8 cellular contexts compared by ENCODE assay signal in the genomic region with DNA sequence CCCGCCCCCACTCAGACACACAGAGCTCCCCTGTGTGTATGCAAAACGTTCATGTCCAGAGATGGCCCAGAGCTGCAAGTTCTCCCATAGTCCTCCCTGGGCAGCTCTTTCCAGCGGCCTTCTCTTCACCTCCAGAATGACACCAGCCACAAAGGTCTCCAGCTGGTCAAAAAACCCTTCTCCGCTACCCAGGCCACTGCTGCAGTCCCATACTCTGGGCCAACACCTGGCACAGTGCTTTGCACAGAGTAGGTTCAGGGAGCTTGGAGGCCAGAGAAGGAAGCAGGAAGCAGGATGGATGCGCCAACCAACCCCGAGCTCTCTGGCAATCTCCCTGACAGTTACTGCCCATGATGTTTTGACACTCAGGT. TPM values are rescaled to one million over a fixed set of nuclear protein-coding genes. Genes with fewer than 3 reads are reported as not detected.
A peak's percentile ranks its signal among the peaks of the same experiment; 100 is the strongest.
DNase-seq lines count a peak whose midpoint lies in the region; ATAC-seq and TF ChIP-seq lines count a peak whose summit lies in the region.

No MANE protein-coding gene starts in this region.

- H2BK12ac ChIP-seq in neuronal stem cell (ENCODE audit: low read length): no peak overlapping the region

- H3K27me3 ChIP-seq in CD4-positive, alpha-beta memory T cell (ENCODE audit: insufficient read depth, low read length): no peaks in the 10 kb centered on the region
- no peaks in the 10 kb centered on the region for H3K27me3 ChIP-seq in Karpas-422 (ENCODE audit: low read length)
- H3K27me3 ChIP-seq in dorsolateral prefrontal cortex: no peaks in the 10 kb centered on the region
- no peaks in the 10 kb centered on the region for H3K27me3 ChIP-seq in neuronal stem cell (ENCODE audit: control insufficient read depth in 3 of 3, insufficient read depth in 3 of 3, low read depth in 1 of 3, low read length in 3 of 3)

- H3K4me3 Mint-ChIP-seq in CD4-positive, alpha-beta memory T cell: peak overlapping the region; percentile 68 to 92 (median 84)

- H3K36me3 Mint-ChIP-seq in CD4-positive, alpha-beta memory T cell: peaks cover 3 to 20% of the 10 kb centered on the region in 2 donors

- H2AK5ac ChIP-seq in neuronal stem cell (ENCODE audit: low read depth, low read length): no peak overlapping the region

- no peak overlapping the region for H3K4ac ChIP-seq in neuronal stem cell (ENCODE audit: low read length)

- no peak for DNase-seq in CD4-positive, alpha-beta memory T cell
- DNase-seq in Karpas-422 (no peak), dorsolateral prefrontal cortex (no peak), neuronal stem cell (ENCODE audit: low spot score) (no peak), DMS153 (lab: John Stamatoyannopoulos, UW) (no peak)
- no peak for DNase-seq in activated effector memory CD4-positive, alpha-beta T cell treated with Interleukin-2 at 50 U/mL for 16 hours

- no peaks in the 10 kb centered on the region for H3K9me3 ChIP-seq in CD4-positive, alpha-beta memory T cell (ENCODE audit: control insufficient read depth in 1 of 2, low read length in 2 of 2)
- H3K9me3 ChIP-seq in Karpas-422 (ENCODE audit: low read length) (no peaks in the 10 kb centered on the region), neuronal stem cell (replicated peaks in 1 of 2; ENCODE audit: control insufficient read depth in 2 of 2, insufficient read depth in 1 of 2, low read depth in 1 of 2, low read length in 2 of 2) (no peaks in the 10 kb centered on the region)

- peak overlapping the region; percentile 5 to 97 (median 91) for H3K27ac Mint-ChIP-seq in CD4-positive, alpha-beta memory T cell

- peaks cover 32% of the 10 kb centered on the region for H3K4me1 ChIP-seq in CD4-positive, alpha-beta memory T cell (ENCODE audit: insufficient read depth, low read length)
- H3K4me1 ChIP-seq in Karpas-422 (ENCODE audit: low read length): peaks cover 46% of the 10 kb centered on the region
- peaks cover 13 to 29% of the 10 kb centered on the region in 2 donors for H3K4me1 ChIP-seq in neuronal stem cell (ENCODE audit: control insufficient read depth in 2 of 2, insufficient read depth in 1 of 2, low read depth in 1 of 2, low read length in 2 of 2)

- peak overlapping the region; percentile 92 for H3K4me2 ChIP-seq in Karpas-422 (ENCODE audit: low read depth, low read length, poor library complexity, severe bottlenecking)
- no peak overlapping the region for H3K4me2 ChIP-seq in neuronal stem cell (ENCODE audit: insufficient read depth, low read length, poor library complexity, severe bottlenecking)

- H4K20me1 ChIP-seq in Karpas-422 (ENCODE audit: insufficient read depth, low read depth, low read length): no peaks in the 10 kb centered on the region

- H3K79me1 ChIP-seq in neuronal stem cell (ENCODE audit: low read depth, low read length): no peaks in the 10 kb centered on the region

- peak overlapping the region; percentile 81 for H3K27ac ChIP-seq in CD4-positive, alpha-beta memory T cell (ENCODE audit: low read depth, low read length)
- H3K27ac ChIP-seq in Karpas-422 (ENCODE audit: low read length): peak overlapping the region; percentile 94
- peak overlapping the region in 48 of 59 donors; percentile 8 to 96 (median 86) for H3K27ac ChIP-seq in dorsolateral prefrontal cortex
- no peak overlapping the region for H3K27ac ChIP-seq in neuronal stem cell (replicated peaks; ENCODE audit: low read length)

- H3K9me3 Mint-ChIP-seq in CD4-positive, alpha-beta memory T cell: peaks cover 0 to 4% (median 0%) of the 10 kb centered on the region in 8 donors

- peaks cover 36% of the 10 kb centered on the region for H3K79me2 ChIP-seq in Karpas-422 (ENCODE audit: low read length)

- H3K14ac ChIP-seq in neuronal stem cell (ENCODE audit: low read length): no peak overlapping the region

- H2BK120ac ChIP-seq in neuronal stem cell (ENCODE audit: low read depth, low read length): no peak overlapping the region

- H3K27me3 Mint-ChIP-seq in CD4-positive, alpha-beta memory T cell: no peaks in the 10 kb centered on the region

- POLR2A ChIA-PET in CD4-positive, alpha-beta memory T cell (lab: Charles Lee; ENCODE audit: partially characterized antibody): interaction anchor here (0.7 to 13.6 kb wide), 10 partner anchors 9 to 112 kb away, joined by 3 to 286 read pairs (median 7); a partner anchor contains a TSS

- H3K9ac ChIP-seq in Karpas-422 (ENCODE audit: low read length): peak overlapping the region; percentile 96
- H3K9ac ChIP-seq in neuronal stem cell (ENCODE audit: low read depth, low read length, poor library complexity): no peak overlapping the region

- CTCF ChIA-PET in CD4-positive, alpha-beta memory T cell (lab: Charles Lee; ENCODE audit: partially characterized antibody): interaction anchor here (0.7 to 2.2 kb wide), 5 partner anchors 29 to 94 kb away, joined by 3 to 10 read pairs (median 3); no protein-coding TSS in a partner anchor

- no peak overlapping the region for H4K91ac ChIP-seq in neuronal stem cell (ENCODE audit: low read depth, low read length, poor library complexity)

- H3K4me1 Mint-ChIP-seq in CD4-positive, alpha-beta memory T cell: peaks cover 21 to 47% (median 36%) of the 10 kb centered on the region in 4 donors

- no peaks in the 10 kb centered on the region for H3K9me2 ChIP-seq in Karpas-422 (replicated peaks; ENCODE audit: insufficient read depth, low read length)

- H3K18ac ChIP-seq in neuronal stem cell (ENCODE audit: low read length): no peak overlapping the region

- no CpG with 5 or more reads among the region's 6 CpGs for WGBS in neuronal stem cell (ENCODE audit: extremely low coverage in 2 of 2, insufficient read length in 2 of 2, insufficient replicate concordance in 1 of 2), 2 donors

- H2AFZ ChIP-seq in Karpas-422 (ENCODE audit: low read length) (no peak overlapping the region), neuronal stem cell (ENCODE audit: low read length) (peak overlapping the region; percentile 96)

- ATAC-seq in HG03196 (IDR thresholded peaks at IDR 0.05; ENCODE audit: unreplicated experiment) (no peak), GM21360 (IDR thresholded peaks at IDR 0.05; ENCODE audit: unreplicated experiment) (no peak)

- no peak overlapping the region for H4K8ac ChIP-seq in neuronal stem cell (ENCODE audit: low read depth, low read length)

- H2BK5ac ChIP-seq in neuronal stem cell (ENCODE audit: low read length): peak overlapping the region; percentile 92

- H3K36me3 ChIP-seq in CD4-positive, alpha-beta memory T cell (ENCODE audit: insufficient read depth, low read length): no peaks in the 10 kb centered on the region
- H3K36me3 ChIP-seq in Karpas-422 (ENCODE audit: insufficient read depth, low read length) (no peaks in the 10 kb centered on the region), neuronal stem cell (replicated peaks in 1 of 2; ENCODE audit: control insufficient read depth in 2 of 2, insufficient read depth in 2 of 2, low read length in 2 of 2) (no peaks in the 10 kb centered on the region)

- peak overlapping the region in 1 of 2 donors; percentile 71 for H3K4me3 ChIP-seq in CD4-positive, alpha-beta memory T cell (ENCODE audit: low read length in 2 of 2)
- peak overlapping the region; percentile 81; the same call in 1 of the 2 replicates for H3K4me3 ChIP-seq in Karpas-422 (ENCODE audit: low read length)
- peak overlapping the region in 40 of 59 donors; percentile 69 to 96 (median 86) for H3K4me3 ChIP-seq in dorsolateral prefrontal cortex
- peak overlapping the region in 1 of 2 donors; percentile 80 for H3K4me3 ChIP-seq in neuronal stem cell (ENCODE audit: low read length in 2 of 2)

- peak overlapping the region; percentile 97 for H2BK15ac ChIP-seq in neuronal stem cell (ENCODE audit: low read length)

- intact Hi-C loops in CD4-positive, alpha-beta memory T cell (cut with micrococcal nuclease): loop anchor here (5.0 to 10.0 kb wide), 2 partner anchors 35 to 53 kb away; no protein-coding TSS in a partner anchor
- intact Hi-C loops in dorsolateral prefrontal cortex (cut with DNase I): loop anchor here in 1 of 2 donors (5.0 kb wide), 1 partner anchor 75 kb away; no protein-coding TSS in a partner anchor

- no peak overlapping the region for H3K23ac ChIP-seq in neuronal stem cell (ENCODE audit: low read depth, low read length, poor library complexity)

- no peak for TF ChIP-seq CTCF in dorsolateral prefrontal cortex (IDR thresholded peaks at IDR 0.05 in 54 of 56, conservative IDR thresholded peaks at IDR 0.05 in 2 of 56; ENCODE audit: low read depth in 1 of 56, partially characterized antibody in 56 of 56)

RNA-seq across cellular contexts. Expression of a gene that starts 1.1 kb away (rescaled TPM):
- 100 to 1,000 TPM; 244 to 261 TPM for total RNA-seq in CD4-positive, alpha-beta memory T cell
- 100 to 1,000 TPM in 1 of 2 donors, 10 to 100 TPM in 1; 91.3 to 146 TPM for polyA plus RNA-seq in CD4-positive, alpha-beta memory T cell
- 110 and 142 TPM in 2 replicates for total RNA-seq in Karpas-422 (2014; rRNA removed; shearing (Covaris generic); ENCODE audit: low replicate concordance)
- 10 to 100 TPM; 45.7 to 81.6 (median 60.4) TPM for total RNA-seq in dorsolateral prefrontal cortex
- 38.6 TPM for polyA plus RNA-seq in neuronal stem cell (2013, experiment 1 of 2)
- 40.6 TPM for polyA plus RNA-seq in neuronal stem cell (2013, experiment 2 of 2)

RNA-seq across cellular contexts. Expression of a gene that starts 11.0 kb away (rescaled TPM):
- 100 to 1,000 TPM; 130 to 133 TPM for total RNA-seq in CD4-positive, alpha-beta memory T cell
- 10 to 100 TPM; 66.7 to 94.6 TPM for polyA plus RNA-seq in CD4-positive, alpha-beta memory T cell
- 62.3 and 160 TPM in 2 replicates for total RNA-seq in Karpas-422 (2014; rRNA removed; shearing (Covaris generic); ENCODE audit: low replicate concordance)
- total RNA-seq in dorsolateral prefrontal cortex: 10 to 100 TPM in 71 of 120 experiments, 1 to 10 TPM in 49; 4.4 to 25.7 (median 10.8) TPM
- polyA plus RNA-seq in neuronal stem cell (2013, experiment 1 of 2): 1.8 TPM
- polyA plus RNA-seq in neuronal stem cell (2013, experiment 2 of 2): 1.7 TPM
